Comparison of ENCODE assay signal across 21 cellular contexts in genomic region chr14:89347885-89348284, GRCh38.
A peak's percentile ranks its signal among the peaks of the same experiment; 100 is the strongest.
DNase-seq lines count a peak whose midpoint lies in the region; ATAC-seq and TF ChIP-seq lines count a peak whose summit lies in the region.
"Had no signal": no experiment of that assay in that cellular context is flagged by ENCODE, and none has a peak within 500 bp of the region (broad histone marks: within the 10 kb centered on the region; RNA-seq: fewer than 3 reads in every experiment).

No MANE protein-coding gene starts in this region.

- no TSS peak for BruUV-seq in OCI-LY7 (replicated peaks; lab: Mats Ljungman, UMichigan)

- H3K4me1 ChIP-seq in cardiac muscle cell (ENCODE audit: low read depth) = peaks cover 25% of the 10 kb centered on the region
- H3K4me1 ChIP-seq in OCI-LY7 (ENCODE audit: insufficient read depth, low read length, poor library complexity, severe bottlenecking) = peaks cover 51% of the 10 kb centered on the region
- peaks cover 10 to 12% of the 10 kb centered on the region in 2 experiments for H3K4me1 ChIP-seq in trophoblast cell (ENCODE audit: control insufficient read depth in 1 of 2, insufficient read depth in 2 of 2, low read length in 2 of 2)

- H2BK12ac ChIP-seq in trophoblast cell (ENCODE audit: low read length) = no peak overlapping the region

- H3K14ac ChIP-seq in trophoblast cell (ENCODE audit: low read length) = no peak overlapping the region

- H2AK5ac ChIP-seq in trophoblast cell (ENCODE audit: low read length) = no peak overlapping the region

- no peak overlapping the region for H2BK5ac ChIP-seq in trophoblast cell (ENCODE audit: low read depth, low read length, poor library complexity)

- H2AFZ ChIP-seq in OCI-LY7 (ENCODE audit: low read length) = no peak overlapping the region
- H2AFZ ChIP-seq in trophoblast cell (ENCODE audit: insufficient read depth, low read length, poor library complexity) = no peak overlapping the region
- H2AFZ ChIP-seq: GM23248 had no signal

- H3K23ac ChIP-seq in trophoblast cell (ENCODE audit: low read length) = no peak overlapping the region

- H3K4me3 ChIP-seq in cardiac muscle cell = no peak overlapping the region
- H3K4me3 ChIP-seq in OCI-LY7 (ENCODE audit: low read depth, low read length, poor library complexity, severe bottlenecking) = no peak overlapping the region
- no peak overlapping the region for H3K4me3 ChIP-seq in trophoblast cell (ENCODE audit: low read depth, low read length)
- H3K4me3 ChIP-seq: GM23248, HAP-1, SJSA1 had no signal

- H4K91ac ChIP-seq in trophoblast cell (ENCODE audit: low read depth, low read length) = no peak overlapping the region

- no peaks in the 10 kb centered on the region for H4K20me1 ChIP-seq in OCI-LY7 (ENCODE audit: insufficient read depth, low read length)

- H3K27me3 ChIP-seq in cardiac muscle cell = no peaks in the 10 kb centered on the region
- H3K27me3 ChIP-seq in trophoblast cell (ENCODE audit: insufficient read depth, low read length) = no peaks in the 10 kb centered on the region
- H3K27me3 ChIP-seq: BE2C, SJSA1 had no signal

- H3K9ac ChIP-seq in trophoblast cell (ENCODE audit: low read length) = no peak overlapping the region
- H3K9ac ChIP-seq: GM23248 had no signal

- H3K4me2 ChIP-seq in OCI-LY7 (ENCODE audit: low read length) (peak overlapping the region; percentile 12; the same call in 1 of the 2 replicates), trophoblast cell (ENCODE audit: low read length) (no peak overlapping the region)

- DNase-seq in cardiac muscle cell (ENCODE audit: low read depth in 1 of 2, low spot score in 1 of 2) (no peak), left cardiac atrium (no peak), OCI-LY7 (ENCODE audit: low spot score) (no peak), trophoblast cell (no peak)
- no peak for DNase-seq in stimulated activated naive CD4-positive, alpha-beta T cell treated with Interleukin-2 at 50 U/mL for 16 hours (lab: John Stamatoyannopoulos, UW)
- DNase-seq: BE2C, DMS53, EL, GM23248, Karpas-422, NCI-H1694, NCI-H2081 treated with DMSO at 0.1 percent for 48 hours, NCI-H2171 treated with DMSO at 0.1 percent for 48 hours, NCI-H524 treated with DMSO at 0.1 percent for 48 hours, NCI-H82 had no signal

- no peak overlapping the region for H3K4ac ChIP-seq in trophoblast cell (ENCODE audit: low read depth, low read length)

- POLR2A ChIA-PET in OCI-LY7 (lab: Charles Lee) = interaction anchor here (0.5 to 0.7 kb wide), 2 partner anchors 24 to 66 kb away, joined by 3 to 6 read pairs; no protein-coding TSS in a partner anchor

- no peak overlapping the region for H4K8ac ChIP-seq in trophoblast cell (ENCODE audit: low read depth, low read length)

- H4K12ac ChIP-seq in trophoblast cell (ENCODE audit: low read depth, low read length) = no peak overlapping the region

- intact Hi-C loops in left cardiac atrium (cut with DNase I) (no loop called here), OCI-LY7 (cut with micrococcal nuclease; ENCODE audit: unreplicated experiment) (no loop called here)

- TF ChIP-seq CTCF in cardiac muscle cell (IDR thresholded peaks at IDR 0.05; ENCODE audit: low read depth, low read length) (no peak), OCI-LY7 (conservative IDR thresholded peaks at IDR 0.05; ENCODE audit: low read length) (no peak)

- no peak overlapping the region for H2BK120ac ChIP-seq in trophoblast cell (ENCODE audit: insufficient read depth, low read length, poor library complexity)

- H3K9me2 ChIP-seq in OCI-LY7 (ENCODE audit: insufficient read depth, low read length) = no peaks in the 10 kb centered on the region

- H3K9me3 ChIP-seq in cardiac muscle cell (ENCODE audit: low read depth) = no peaks in the 10 kb centered on the region
- no peaks in the 10 kb centered on the region; the same call in 1 of the 2 replicates for H3K9me3 ChIP-seq in OCI-LY7 (ENCODE audit: low read length)
- H3K9me3 ChIP-seq in trophoblast cell (ENCODE audit: insufficient read depth, low read depth, low read length) = no peaks in the 10 kb centered on the region
- H3K9me3 ChIP-seq: BE2C, HAP-1, SJSA1 had no signal

- CTCF ChIA-PET in OCI-LY7 (lab: Charles Lee; ENCODE audit: unreplicated experiment) = no interaction called here

- H3K27ac ChIP-seq in cardiac muscle cell = peak overlapping the region; percentile 46
- H3K27ac ChIP-seq in OCI-LY7 (ENCODE audit: low read depth, low read length, poor library complexity, severe bottlenecking) = peak overlapping the region; percentile 18
- peak overlapping the region; percentile 35 for H3K27ac ChIP-seq in cingulate gyrus (ENCODE audit: low read depth, low read length)
- H3K27ac ChIP-seq in trophoblast cell (ENCODE audit: low read depth, low read length) = no peak overlapping the region
- H3K27ac ChIP-seq: GM23248, SJSA1 had no signal

- WGBS in trophoblast cell (ENCODE audit: extremely low coverage, insufficient coverage, insufficient read length) = no CpG with 5 or more reads among the region's 10 CpGs

- peak overlapping the region; percentile 32 for H3K18ac ChIP-seq in trophoblast cell (ENCODE audit: low read length)

- H3K36me3 ChIP-seq in cardiac muscle cell (no peaks in the 10 kb centered on the region), OCI-LY7 (ENCODE audit: insufficient read depth, low read length) (peaks cover 61% of the 10 kb centered on the region), trophoblast cell (ENCODE audit: control insufficient read depth in 1 of 2, insufficient read depth in 2 of 2, low read length in 2 of 2) (peaks cover 12 to 16% of the 10 kb centered on the region in 2 experiments)
- H3K36me3 ChIP-seq: HAP-1 had no signal

- no peak for ATAC-seq in left cardiac atrium
- ATAC-seq in GM21423 (IDR thresholded peaks at IDR 0.05; ENCODE audit: unreplicated experiment) = no peak
- ATAC-seq in GM19467 (IDR thresholded peaks at IDR 0.05; ENCODE audit: unreplicated experiment) = no peak
- ATAC-seq: Right ventricle myocardium inferior had no signal

- peaks cover 44% of the 10 kb centered on the region for H3K79me2 ChIP-seq in OCI-LY7 (ENCODE audit: insufficient read depth, low read depth, low read length)
- no peaks in the 10 kb centered on the region for H3K79me2 ChIP-seq in trophoblast cell (ENCODE audit: control insufficient read depth, insufficient read depth, low read length, poor library complexity)

- H3K79me1 ChIP-seq in trophoblast cell (ENCODE audit: low read length) = no peaks in the 10 kb centered on the region
